In genomic region chr1:182617075-182617429, GRCh38 we compare ENCODE assay signal across 10 cellular contexts. TPM values are rescaled to one million over a fixed set of nuclear protein-coding genes. Genes with fewer than 3 reads are reported as not detected.
DNase-seq lines count a peak whose midpoint lies in the region; ATAC-seq and TF ChIP-seq lines count a peak whose summit lies in the region.
"Had no signal": no experiment of that assay in that cellular context is flagged by ENCODE, and none has a peak within 500 bp of the region (broad histone marks: within the 10 kb centered on the region; RNA-seq: fewer than 3 reads in every experiment).

No MANE protein-coding gene starts in this region.

- no peak for TF ChIP-seq EP300 in sigmoid colon (IDR thresholded peaks at IDR 0.05)

- CTCF ChIA-PET in HEK293 (lab: Yijun Ruan, JAX): interaction anchor here (0.6 to 6.1 kb wide), 6 partner anchors 16 to 537 kb away, joined by 3 to 41 read pairs (median 4); no protein-coding TSS in a partner anchor

- peak overlapping the region; percentile 57 for H3K4me3 Mint-ChIP-seq in T-helper 1 cell treated with Interleukin-12 subunit alpha and Interleukin-12 subunit beta and Interleukin-4 antibody, amounts not matched to agents 30 μg/mL and 1 μg/mL, for 36 hours
- H3K4me3 Mint-ChIP-seq in activated T-helper 17 cell treated with anti-CD3 and anti-CD28 coated beads, Interleukin-2, amount 50 U/mL, for 72 hours: peak overlapping the region; percentile 80
- peak overlapping the region; percentile 18 to 83 (median 27) for H3K4me3 Mint-ChIP-seq in nephron

- TF ChIP-seq CTCF in HEK293 (tag by site-specific recombination; IDR thresholded peaks at IDR 0.05) (no peak), nephron (IDR thresholded peaks at IDR 0.05; ENCODE audit: unreplicated experiment in 3 of 3) (no peak), sigmoid colon (IDR thresholded peaks at IDR 0.05) (no peak)

- H3K4me1 ChIP-seq in HEK293 (ENCODE audit: control insufficient read depth, insufficient read depth, low read length) (peaks cover 29% of the 10 kb centered on the region), sigmoid colon (peaks cover 0 to 23% (median 19%) of the 10 kb centered on the region in 4 donors)

- 14 to 50% methylated on average over 2 of the region's 2 CpGs for WGBS in sigmoid colon, 2 donors

- intact Hi-C loops in sigmoid colon (cut with DNase I): no loop called here

- H3K4me3 ChIP-seq in HEK293 (ENCODE audit: low read depth, low read length) (no peak overlapping the region), sigmoid colon (no peak overlapping the region)

- DNase-seq in T-helper 1 cell: no peak
- DNase-seq in foreskin melanocyte: no peak
- DNase-seq in sigmoid colon: no peak
- DNase-seq: activated gamma-delta T cell treated with Interleukin-2 at 50 U/mL for 16 hours had no signal

- peaks cover 12% of the 10 kb centered on the region for H3K36me3 Mint-ChIP-seq in T-helper 1 cell treated with Interleukin-12 subunit alpha and Interleukin-12 subunit beta and Interleukin-4 antibody, amounts not matched to agents 30 μg/mL and 1 μg/mL, for 36 hours (ENCODE audit: low read depth)
- peaks cover 11% of the 10 kb centered on the region for H3K36me3 Mint-ChIP-seq in activated T-helper 17 cell treated with anti-CD3 and anti-CD28 coated beads, Interleukin-2, amount 50 U/mL, for 72 hours (ENCODE audit: low read depth)
- peaks cover 8% of the 10 kb centered on the region for H3K36me3 Mint-ChIP-seq in nephron (ENCODE audit: low read depth)

- POLR2A ChIA-PET in HEK293 (lab: Yijun Ruan, JAX): interaction anchor here (0.8 to 1.6 kb wide), 4 partner anchors 11 to 225 kb away, joined by 3 to 5 read pairs (median 3); partner anchors contain the start of gene GLUL

- peaks cover 10% of the 10 kb centered on the region for H3K9me3 Mint-ChIP-seq in T-helper 1 cell treated with Interleukin-12 subunit alpha and Interleukin-12 subunit beta and Interleukin-4 antibody, amounts not matched to agents 30 μg/mL and 1 μg/mL, for 36 hours
- H3K9me3 Mint-ChIP-seq in activated T-helper 17 cell treated with anti-CD3 and anti-CD28 coated beads, Interleukin-2, amount 50 U/mL, for 72 hours: no peaks in the 10 kb centered on the region
- peaks cover 3% of the 10 kb centered on the region for H3K9me3 Mint-ChIP-seq in nephron

- peak overlapping the region; percentile 81 for H3K27ac Mint-ChIP-seq in T-helper 1 cell treated with Interleukin-12 subunit alpha and Interleukin-12 subunit beta and Interleukin-4 antibody, amounts not matched to agents 30 μg/mL and 1 μg/mL, for 36 hours
- H3K27ac Mint-ChIP-seq in activated T-helper 17 cell treated with anti-CD3 and anti-CD28 coated beads, Interleukin-2, amount 50 U/mL, for 72 hours: peak overlapping the region; percentile 90
- peak overlapping the region; percentile 94 to 96 (median 94) for H3K27ac Mint-ChIP-seq in nephron

- H3K4me1 Mint-ChIP-seq in T-helper 1 cell treated with Interleukin-12 subunit alpha and Interleukin-12 subunit beta and Interleukin-4 antibody, amounts not matched to agents 30 μg/mL and 1 μg/mL, for 36 hours (ENCODE audit: low read depth): peaks cover 67% of the 10 kb centered on the region
- peaks cover 44% of the 10 kb centered on the region for H3K4me1 Mint-ChIP-seq in activated T-helper 17 cell treated with anti-CD3 and anti-CD28 coated beads, Interleukin-2, amount 50 U/mL, for 72 hours
- peaks cover 60% of the 10 kb centered on the region for H3K4me1 Mint-ChIP-seq in nephron

- H3K9me3 ChIP-seq in HEK293 (ENCODE audit: control insufficient read depth, insufficient read depth, low read depth, low read length): no peaks in the 10 kb centered on the region
- no peaks in the 10 kb centered on the region for H3K9me3 ChIP-seq in sigmoid colon

- TF ChIP-seq POLR2A in sigmoid colon (IDR thresholded peaks at IDR 0.05): no peak

- H3K27ac ChIP-seq in HEK293 (ENCODE audit: extremely low read depth, low read depth, low read length): peak overlapping the region; percentile 70
- H3K27ac ChIP-seq in sigmoid colon: peak overlapping the region in 2 of 4 donors; percentile 89 to 94

- H3K27me3 ChIP-seq in sigmoid colon: no peaks in the 10 kb centered on the region

- H3K36me3 ChIP-seq in HEK293 (ENCODE audit: control insufficient read depth in 2 of 2, insufficient read depth in 1 of 2, low read length in 2 of 2): no peaks in the 10 kb centered on the region
- no peaks in the 10 kb centered on the region for H3K36me3 ChIP-seq in sigmoid colon

- peaks cover 57% of the 10 kb centered on the region for H3K27me3 Mint-ChIP-seq in T-helper 1 cell treated with Interleukin-12 subunit alpha and Interleukin-12 subunit beta and Interleukin-4 antibody, amounts not matched to agents 30 μg/mL and 1 μg/mL, for 36 hours (ENCODE audit: low read depth)
- peaks cover 27% of the 10 kb centered on the region for H3K27me3 Mint-ChIP-seq in activated T-helper 17 cell treated with anti-CD3 and anti-CD28 coated beads, Interleukin-2, amount 50 U/mL, for 72 hours
- peaks cover 17% of the 10 kb centered on the region for H3K27me3 Mint-ChIP-seq in nephron (ENCODE audit: low read depth)

- ATAC-seq in activated T-helper 17 cell treated with anti-CD3 and anti-CD28 coated beads, Interleukin-2, amount 50 U/mL, for 72 hours (replicated peaks): no peak
- ATAC-seq in GM18867 (IDR thresholded peaks at IDR 0.05; ENCODE audit: unreplicated experiment): no peak

TF ChIP-seq in HEK293, 187 proteins besides CTCF, POLR2A, EP300 and RAD21 (continues in another document):
- no peak for TF ChIP-seq REPIN1 (tag by site-specific recombination; IDR thresholded peaks at IDR 0.05; ENCODE audit: low read depth)
- peak; percentile 37; the same call in 1 of the 2 replicates for TF ChIP-seq ZNF580 (tag by site-specific recombination; IDR thresholded peaks at IDR 0.05)
- 0 out of 2 replicates have a peak, but pooled peaks have one; percentile 5 for TF ChIP-seq ZNF37A (tag by site-specific recombination; IDR thresholded peaks at IDR 0.05)
- TF ChIP-seq ZNF292 (tag by site-specific recombination; IDR thresholded peaks at IDR 0.05; ENCODE audit: borderline replicate concordance, low read depth): no peak
- peak; percentile 4; the same call in 1 of the 2 replicates for TF ChIP-seq FEZF1 (tag by site-specific recombination; IDR thresholded peaks at IDR 0.05)
- no peak for TF ChIP-seq ZNF510 (tag by site-specific recombination; IDR thresholded peaks at IDR 0.05; ENCODE audit: insufficient replicate concordance)
- TF ChIP-seq ZNF221 (tag by site-specific recombination; IDR thresholded peaks at IDR 0.05; ENCODE audit: borderline replicate concordance): no peak
- no peak for TF ChIP-seq PRDM2 (tag by site-specific recombination; IDR thresholded peaks at IDR 0.05; ENCODE audit: borderline replicate concordance)
- no peak for TF ChIP-seq ZNF555 (tag by site-specific recombination; conservative IDR thresholded peaks at IDR 0.05)
- TF ChIP-seq ZBTB48 (tag by site-specific recombination; IDR thresholded peaks at IDR 0.05): 0 out of 2 replicates have a peak, but pooled peaks have one; percentile 5
- TF ChIP-seq ZSCAN16 (tag by site-specific recombination; IDR thresholded peaks at IDR 0.05): peak; percentile 53; the same call in 1 of the 2 replicates

RNA-seq across cellular contexts. Expression of gene RGS16, which starts 12.9 kb away (rescaled TPM):
- 10 to 100 TPM in 1 of 2 donors, 1 to 10 TPM in 1; 9.7 to 32.1 TPM for total RNA-seq in activated T-helper 17 cell treated with anti-CD3 and anti-CD28 coated beads, Interleukin-2, amount 50 U/mL, for 72 hours
- 10 to 100 TPM in 1 of 4 donors, 1 to 10 TPM in 2, under 1 TPM in 1; 0.83 to 12.4 (median 2.6) TPM for total RNA-seq in sigmoid colon
- polyA plus RNA-seq in sigmoid colon: 1 to 10 TPM in 2 of 3 donors, under 1 TPM in 1; 0.46 to 4.4 (median 1.2) TPM
- total RNA-seq: LHCN-M2 had no signal

RNA-seq across cellular contexts. Expression of gene RNASEL, which starts 28.0 kb away (rescaled TPM):
- total RNA-seq in activated T-helper 17 cell treated with anti-CD3 and anti-CD28 coated beads, Interleukin-2, amount 50 U/mL, for 72 hours: 1 to 10 TPM; 2.7 to 8.4 TPM
- total RNA-seq in sigmoid colon: 1 to 10 TPM; 6.2 to 10.0 (median 7.5) TPM
- 1 to 10 TPM; 6.0 to 8.1 (median 7.4) TPM for polyA plus RNA-seq in sigmoid colon

Comparison
In these comparisons a context has a peak if more than half of its experiments do, and no peak if none do; other contexts are left out.
1. H3K4me3 Mint-ChIP-seq: peak in every context shown above with its lines; median percentile 80 in activated T-helper 17 cell treated with anti-CD3 and anti-CD28 coated beads, Interleukin-2, amount 50 U/mL, for 72 hours; 57 in T-helper 1 cell treated with Interleukin-12 subunit alpha and Interleukin-12 subunit beta and Interleukin-4 antibody, amounts not matched to agents 30 μg/mL and 1 μg/mL, for 36 hours; 27 in nephron.